Comparison of ENCODE assay signal across 8 cellular contexts in the genomic region with DNA sequence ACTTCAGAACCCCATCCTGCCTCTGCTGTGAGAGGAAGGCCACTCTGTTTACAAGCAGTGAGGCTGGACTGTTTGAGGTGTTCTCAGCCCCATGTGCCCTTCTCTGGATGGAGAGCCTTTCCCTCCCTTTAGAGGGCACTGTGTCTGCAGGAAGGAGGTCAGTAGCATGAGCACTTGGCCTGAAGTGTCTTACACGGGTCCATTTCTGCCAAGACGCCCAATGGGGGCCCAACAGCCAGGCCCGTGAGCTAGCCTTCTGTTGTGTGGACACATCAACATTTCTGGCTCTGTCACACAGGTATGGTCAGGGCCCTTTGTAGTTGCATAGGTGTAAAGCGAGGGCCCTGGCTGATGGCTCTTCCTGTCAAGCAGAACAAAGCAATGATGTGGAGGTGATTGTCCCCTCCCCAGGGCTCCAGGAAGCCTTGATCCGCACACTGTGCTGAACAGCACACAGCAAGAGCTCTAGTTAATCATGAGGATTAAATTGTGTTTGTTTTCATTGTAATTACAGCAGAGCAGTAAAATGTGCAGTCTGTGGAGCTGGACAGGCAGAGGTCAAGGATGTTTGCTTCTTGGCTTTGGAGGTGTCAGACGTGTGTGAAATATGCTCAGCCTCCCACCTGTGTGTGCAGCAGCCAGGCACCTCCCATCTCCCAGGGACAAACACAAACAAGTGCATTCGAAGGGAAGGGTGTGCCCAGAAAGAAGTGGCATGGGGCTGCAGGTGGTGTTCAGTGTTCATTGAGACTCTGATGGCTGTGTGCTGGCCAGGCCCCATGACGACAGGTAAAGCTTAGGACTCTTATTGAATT.
A peak's percentile ranks its signal among the peaks of the same experiment; 100 is the strongest.
DNase-seq lines count a peak whose midpoint lies in the region; ATAC-seq and TF ChIP-seq lines count a peak whose summit lies in the region.

No MANE protein-coding gene starts in this region.

- H3K9me3 ChIP-seq in CD4-positive, alpha-beta memory T cell (ENCODE audit: control insufficient read depth in 1 of 2, low read length in 2 of 2), result no peaks in the 10 kb centered on the region

- H3K4me3 ChIP-seq in GM12865 (ENCODE audit: low read depth, low read length) (no peak overlapping the region), fibroblast of villous mesenchyme (ENCODE audit: low read depth, low read length) (no peak overlapping the region)
- no peak overlapping the region for H3K4me3 ChIP-seq in CD4-positive, alpha-beta memory T cell (ENCODE audit: low read length in 2 of 2)

- ATAC-seq in HG03159 (IDR thresholded peaks at IDR 0.05; ENCODE audit: unreplicated experiment), result no peak

- POLR2A ChIA-PET in CD4-positive, alpha-beta memory T cell (lab: Charles Lee; ENCODE audit: partially characterized antibody), result no interaction called here

- H3K27ac ChIP-seq in CD4-positive, alpha-beta memory T cell (ENCODE audit: low read depth, low read length), result no peak overlapping the region

- H3K27ac Mint-ChIP-seq in CD4-positive, alpha-beta memory T cell, result no peak overlapping the region

- no peaks in the 10 kb centered on the region for H3K9me3 Mint-ChIP-seq in CD4-positive, alpha-beta memory T cell

- intact Hi-C loops in CD4-positive, alpha-beta memory T cell (cut with micrococcal nuclease), result no loop called here

- no peaks in the 10 kb centered on the region for H3K36me3 ChIP-seq in CD4-positive, alpha-beta memory T cell (ENCODE audit: insufficient read depth, low read length)

- no peaks in the 10 kb centered on the region for H3K4me1 ChIP-seq in CD4-positive, alpha-beta memory T cell (ENCODE audit: insufficient read depth, low read length)

- peaks cover 4 to 5% of the 10 kb centered on the region in 2 donors for H3K27me3 Mint-ChIP-seq in CD4-positive, alpha-beta memory T cell

- H3K36me3 Mint-ChIP-seq in CD4-positive, alpha-beta memory T cell, result no peaks in the 10 kb centered on the region

- CTCF ChIA-PET in CD4-positive, alpha-beta memory T cell (lab: Charles Lee; ENCODE audit: partially characterized antibody), result no interaction called here

- no peaks in the 10 kb centered on the region for H3K27me3 ChIP-seq in CD4-positive, alpha-beta memory T cell (ENCODE audit: insufficient read depth, low read length)

- no peak overlapping the region for H3K4me3 Mint-ChIP-seq in CD4-positive, alpha-beta memory T cell

- DNase-seq in A172 (ENCODE audit: low spot score) (peak; percentile 27), GM12865 (ENCODE audit: low read depth) (peak; percentile 35), NCI-H748 (lab: John Stamatoyannopoulos, UW; ENCODE audit: unreplicated experiment) (peak; percentile 98), fibroblast of villous mesenchyme (ENCODE audit: low read depth) (peak; percentile 57), globus pallidus (ENCODE audit: low spot score) (no peak)
- no peak for DNase-seq in activated naive CD4-positive, alpha-beta T cell (lab: John Stamatoyannopoulos, UW)
- DNase-seq in CD4-positive, alpha-beta memory T cell, result no peak

- H3K4me1 Mint-ChIP-seq in CD4-positive, alpha-beta memory T cell, result peaks cover 0 to 1% (median 0%) of the 10 kb centered on the region in 4 donors

- TF ChIP-seq CTCF in GM12865 (IDR thresholded peaks at IDR 0.05; ENCODE audit: insufficient read depth, low read depth, low read length, missing control alignments) (peak; percentile 17), fibroblast of villous mesenchyme (IDR thresholded peaks at IDR 0.05; ENCODE audit: insufficient read depth, low read depth, low read length) (peak; percentile 52)

Comparison
In these comparisons a context has a peak if more than half of its experiments do, and no peak if none do; other contexts are left out.
1. DNase-seq: peak in A172 (single experiment), GM12865 (single experiment), NCI-H748 (single experiment) and fibroblast of villous mesenchyme (single experiment); none in globus pallidus (single experiment), activated naive CD4-positive, alpha-beta T cell (0 of 4) and CD4-positive, alpha-beta memory T cell (0 of 5).